Comparison of ENCODE assay signal across 8 cellular contexts in genomic region chr15:67240235-67241131, GRCh38. TPM values are rescaled to one million over a fixed set of nuclear protein-coding genes. Genes with fewer than 3 reads are reported as not detected.
DNase-seq lines count a peak whose midpoint lies in the region; ATAC-seq and TF ChIP-seq lines count a peak whose summit lies in the region.

No MANE protein-coding gene starts in this region.

- intact Hi-C loops in activated B cell treated with CpG ODN at 0.5 μM for 24 hours (cut with micrococcal nuclease): loop anchor here (1.0 to 5.0 kb wide), 2 partner anchors 14 to 293 kb away; partner anchors contain the start of genes AAGAB and IQCH

- no peak overlapping the region for H3K4me3 ChIP-seq in BE2C (ENCODE audit: low read depth, low read length)

- CTCF ChIA-PET in activated B cell treated with CpG ODN at 0.5 μM for 24 hours (lab: Charles Lee): interaction anchor here (0.6 to 2.5 kb wide), 3 partner anchors 63 to 592 kb away, joined by 3 to 8 read pairs (median 5); no protein-coding TSS in a partner anchor

- peak overlapping the region; percentile 61 for H3K4me3 Mint-ChIP-seq in activated B cell treated with CpG ODN at 0.5 μM for 24 hours

- no peaks in the 10 kb centered on the region for H3K27me3 ChIP-seq in BE2C

- peaks cover 46% of the 10 kb centered on the region for H3K4me1 Mint-ChIP-seq in activated B cell treated with CpG ODN at 0.5 μM for 24 hours

- no peaks in the 10 kb centered on the region for H3K9me3 Mint-ChIP-seq in activated B cell treated with CpG ODN at 0.5 μM for 24 hours

- H3K36me3 ChIP-seq in BE2C: no peaks in the 10 kb centered on the region

- no peaks in the 10 kb centered on the region for H3K27me3 Mint-ChIP-seq in activated B cell treated with CpG ODN at 0.5 μM for 24 hours

- ATAC-seq in GM18517 (IDR thresholded peaks at IDR 0.05; ENCODE audit: unreplicated experiment) (peak; percentile 16), activated B cell treated with CpG ODN at 0.5 μM for 24 hours (ENCODE audit: low read depth) (peak; percentile 9)

- TF ChIP-seq CTCF in BE2C (IDR thresholded peaks at IDR 0.05; ENCODE audit: low read depth, low read length) (peak; percentile 44), activated B cell treated with CpG ODN at 0.5 μM for 24 hours (IDR thresholded peaks at IDR 0.05) (no peak)

- peaks cover 20% of the 10 kb centered on the region for H3K36me3 Mint-ChIP-seq in activated B cell treated with CpG ODN at 0.5 μM for 24 hours (ENCODE audit: low read depth)

- peaks cover 4% of the 10 kb centered on the region for H3K4me1 ChIP-seq in BE2C

- POLR2A ChIA-PET in activated B cell treated with CpG ODN at 0.5 μM for 24 hours (lab: Charles Lee): interaction anchor here (0.6 to 3.4 kb wide), 11 partner anchors 13 to 1575 kb away, joined by 3 to 18 read pairs (median 5); partner anchors contain the start of genes AAGAB, IQCH and SMAD3

- peak; percentile 16 for DNase-seq in BE2C
- peak in 2 of 3 experiments; percentile 52 to 82 for DNase-seq in NCI-H1417 (lab: John Stamatoyannopoulos, UW)
- no peak for DNase-seq in activated B cell treated with CpG ODN at 0.5 μM for 24 hours
- peak; percentile 23 for DNase-seq in iPS-NIHi11 (ENCODE audit: low spot score)
- DNase-seq in NCI-H1930 (lab: John Stamatoyannopoulos, UW): no peak
- DNase-seq in hepatic stellate cell (ENCODE audit: low spot score): no peak
- no peak for DNase-seq in stimulated activated naive CD4-positive, alpha-beta T cell treated with Interleukin-2 at 50 U/mL for 16 hours (lab: John Stamatoyannopoulos, UW)

- no peaks in the 10 kb centered on the region for H3K9me3 ChIP-seq in BE2C

- peak overlapping the region; percentile 80 for H3K27ac Mint-ChIP-seq in activated B cell treated with CpG ODN at 0.5 μM for 24 hours

RNA-seq across cellular contexts. Expression of gene AAGAB, which starts 14.0 kb away (rescaled TPM):
- polyA plus RNA-seq in BE2C (2012; ENCODE audit: insufficient read depth, insufficient read length, low read depth): 55.1 TPM
- total RNA-seq in activated B cell treated with CpG ODN at 0.5 μM for 24 hours: 48.5 and 50.8 TPM in 2 replicates

RNA-seq across cellular contexts. Expression of gene IQCH, which starts 14.1 kb away (rescaled TPM):
- polyA plus RNA-seq in BE2C (2012; ENCODE audit: insufficient read depth, insufficient read length, low read depth): not detected
- total RNA-seq in activated B cell treated with CpG ODN at 0.5 μM for 24 hours: 1.1 and 1.5 TPM in 2 replicates

Comparison
In these comparisons a context has a peak if more than half of its experiments do, and no peak if none do; other contexts are left out.
1. DNase-seq: peak in BE2C (single experiment), NCI-H1417 (2 of 3) and iPS-NIHi11 (single experiment); none in activated B cell treated with CpG ODN at 0.5 μM for 24 hours (single experiment), NCI-H1930 (0 of 2), hepatic stellate cell (single experiment) and stimulated activated naive CD4-positive, alpha-beta T cell treated with Interleukin-2 at 50 U/mL for 16 hours (single experiment).